In genomic region chr15:41018534-41018933, GRCh38 we compare ENCODE assay signal across 10 cellular contexts.
DNase-seq lines count a peak whose midpoint lies in the region; ATAC-seq, FAIRE-seq and TF ChIP-seq lines count a peak whose summit lies in the region.
"Had no signal": no experiment of that assay in that cellular context is flagged by ENCODE, and none has a peak within 500 bp of the region (broad histone marks: within the 10 kb centered on the region; RNA-seq: fewer than 3 reads in every experiment).

No MANE protein-coding gene starts in this region.

- WGBS in pancreas, 2 donors, result 21 to 24% methylated on average over 1 of the region's 1 CpG

- H3K27me3 ChIP-seq in Peyer's patch (no peaks in the 10 kb centered on the region), fibroblast of lung (ENCODE audit: control insufficient read depth, insufficient read depth, low read length) (no peaks in the 10 kb centered on the region), pancreas (no peaks in the 10 kb centered on the region)

- no peak for TF ChIP-seq POLR2A in Peyer's patch (IDR thresholded peaks at IDR 0.05)

- H3K27ac ChIP-seq in Peyer's patch (no peak overlapping the region), fibroblast of lung (ENCODE audit: insufficient read depth, low read length) (no peak overlapping the region), pancreas (no peak overlapping the region)

- H3K4me1 ChIP-seq in Peyer's patch (peaks cover 0 to 7% (median 0%) of the 10 kb centered on the region in 4 donors), fibroblast of lung (ENCODE audit: control insufficient read depth, extremely low read depth, insufficient read depth, low read length) (peaks cover 9% of the 10 kb centered on the region), pancreas (no peaks in the 10 kb centered on the region)

- H4K20me1 ChIP-seq in fibroblast of lung (ENCODE audit: control insufficient read depth, extremely low read depth, insufficient read depth, low read length), result no peaks in the 10 kb centered on the region

- no peak overlapping the region for H3K4me2 ChIP-seq in fibroblast of lung (ENCODE audit: extremely low read depth, insufficient read depth, low read length)

- TF ChIP-seq CTCF in Peyer's patch (IDR thresholded peaks at IDR 0.05), result peak in 4 of 6 experiments; percentile 18 to 87 (median 72)
- peak; percentile 21 to 32 for TF ChIP-seq CTCF in fibroblast of lung (conservative IDR thresholded peaks at IDR 0.05 in 1 of 2, IDR thresholded peaks at IDR 0.05 in 1 of 2; ENCODE audit: low read depth in 1 of 2, low read length in 2 of 2)
- TF ChIP-seq CTCF in pancreas (IDR thresholded peaks at IDR 0.05), result peak in 1 of 4 donors; percentile 22

- intact Hi-C loops in pancreas (cut with DNase I), result loop anchor here in 2 of 3 donors (5.0 to 10.0 kb wide), 2 partner anchors 111 to 114 kb away; no protein-coding TSS in a partner anchor

- DNase-seq in DMS53 treated with DMSO at 0.1 percent for 48 hours (lab: John Stamatoyannopoulos, UW; ENCODE audit: unreplicated experiment), result peak; percentile 8
- peak in 1 of 3 donors; percentile 65 for DNase-seq in Peyer's patch
- DNase-seq in fibroblast of lung (ENCODE audit: low read depth in 2 of 2), result peak; percentile 48 to 62
- DNase-seq in pancreas, result peak in 3 of 6 donors; percentile 23 to 50 (median 37)
- DNase-seq: activated naive CD4-positive, alpha-beta T cell treated with anti-CD3 and anti-CD28 coated beads, Interleukin-2, amount 50 U/mL, for 16 hours; NCI-H2029 treated with DMSO at 0.1 percent for 48 hours had no signal

- peaks cover 0 to 38% (median 0%) of the 10 kb centered on the region in 3 donors for H3K36me3 ChIP-seq in Peyer's patch
- H3K36me3 ChIP-seq in fibroblast of lung (ENCODE audit: control insufficient read depth, insufficient read depth, low read length), result peaks cover 2% of the 10 kb centered on the region
- H3K36me3 ChIP-seq in pancreas, result peaks cover 0 to 6% (median 0%) of the 10 kb centered on the region in 3 donors

- ATAC-seq in pancreas (peak; percentile 70 to 93 (median 87)), HG02759 (IDR thresholded peaks at IDR 0.05; ENCODE audit: unreplicated experiment) (no peak), HG03108 (IDR thresholded peaks at IDR 0.05; ENCODE audit: unreplicated experiment) (no peak), GM21717 (IDR thresholded peaks at IDR 0.05; ENCODE audit: unreplicated experiment) (no peak), GM19455 (IDR thresholded peaks at IDR 0.05; ENCODE audit: unreplicated experiment) (no peak)

- no peak overlapping the region for H3K4me3 ChIP-seq in Peyer's patch
- no peak overlapping the region for H3K4me3 ChIP-seq in fibroblast of lung (replicated peaks in 1 of 4; ENCODE audit: control extremely low read depth in 1 of 4, insufficient read depth in 1 of 4, low read depth in 3 of 4, low read length in 4 of 4)
- no peak overlapping the region for H3K4me3 ChIP-seq in pancreas

- H2AFZ ChIP-seq in fibroblast of lung (ENCODE audit: low read length), result no peak overlapping the region

- H3K79me2 ChIP-seq in fibroblast of lung (ENCODE audit: control insufficient read depth, insufficient read depth, low read length), result no peaks in the 10 kb centered on the region

- H3K9me3 ChIP-seq in Peyer's patch (no peaks in the 10 kb centered on the region), fibroblast of lung (ENCODE audit: control insufficient read depth, insufficient read depth, low read depth, low read length) (no peaks in the 10 kb centered on the region), pancreas (no peaks in the 10 kb centered on the region)

- FAIRE-seq in pancreas (lab: Jason Lieb, UNC), result peak; percentile 37

- no peak overlapping the region for H3K9ac ChIP-seq in fibroblast of lung (ENCODE audit: insufficient read depth, low read length)

Comparison
In these comparisons a context has a peak if more than half of its experiments do, and no peak if none do; other contexts are left out.
1. ATAC-seq: peak in pancreas (4 of 4); none in HG02759 (single experiment), HG03108 (single experiment), GM21717 (single experiment) and GM19455 (single experiment).